ENCODE assay signal across 25 cellular contexts in genomic region chr14:32905052-32905451, GRCh38. TPM values are rescaled to one million over a fixed set of nuclear protein-coding genes. Genes with fewer than 3 reads are reported as not detected.
"Had no signal": no experiment of that assay in that cellular context is flagged by ENCODE, and none has a peak within 500 bp of the region (broad histone marks: within the 10 kb centered on the region; RNA-seq: fewer than 3 reads in every experiment).

No MANE protein-coding gene starts in this region.

- H3K27ac ChIP-seq: colonic mucosa, epithelial cell of prostate, esophagus squamous epithelium, gastrocnemius medialis, heart right ventricle, left lung, lower lobe of right lung had no signal

- H3K4me1 ChIP-seq: colonic mucosa, gastrocnemius medialis, heart right ventricle, left lung, lower lobe of right lung had no signal

- H3K9me3 ChIP-seq: colonic mucosa, esophagus squamous epithelium, gastrocnemius medialis, heart right ventricle, left lung, lower lobe of right lung had no signal

- H3K4me3 ChIP-seq: colonic mucosa, esophagus squamous epithelium, gastrocnemius medialis, heart right ventricle, left lung, lower lobe of right lung had no signal

- H3K36me3 ChIP-seq: colonic mucosa, esophagus squamous epithelium, gastrocnemius medialis, heart right ventricle, left lung, lower lobe of right lung had no signal

- ATAC-seq: esophagus mucosa; gastrocnemius medialis; heart right ventricle; left cardiac atrium; left lung; left ventricle myocardium superior; lower lobe of right lung; naive thymus-derived CD4-positive, alpha-beta T cell had no signal

- H3K27me3 ChIP-seq: colonic mucosa, esophagus squamous epithelium, gastrocnemius medialis, left lung had no signal

- FAIRE-seq: endothelial cell of umbilical vein, islet of Langerhans, keratinocyte had no signal

- DNase-seq: colonic mucosa; cortex of kidney; effector memory CD4-positive, alpha-beta T cell; erythroblast; esophagus squamous epithelium; foreskin fibroblast; foreskin melanocyte; gastrocnemius medialis; glutamatergic neuron; head of caudate nucleus; heart right ventricle; hippocampal formation; left cardiac atrium; left lung; left ventricle myocardium superior; lower lobe of right lung; mesendoderm; midbrain; naive thymus-derived CD4-positive, alpha-beta T cell had no signal

RNA-seq across cellular contexts. Expression of gene NPAS3, which starts 33.6 kb away (rescaled TPM):
- total RNA-seq: mononuclear cell; naive thymus-derived CD4-positive, alpha-beta T cell had no signal
- polyA plus RNA-seq: naive thymus-derived CD4-positive, alpha-beta T cell had no signal
